ENCODE assay signal across 16 cellular contexts in genomic region chr1:229456016-229456415, GRCh38. TPM values are rescaled to one million over a fixed set of nuclear protein-coding genes. Genes with fewer than 3 reads are reported as not detected.
DNase-seq lines count a peak whose midpoint lies in the region; ATAC-seq and TF ChIP-seq lines count a peak whose summit lies in the region.
"Had no signal": no experiment of that assay in that cellular context is flagged by ENCODE, and none has a peak within 500 bp of the region (broad histone marks: within the 10 kb centered on the region; RNA-seq: fewer than 3 reads in every experiment).

No MANE protein-coding gene starts in this region.

- TF ChIP-seq CTCF in natural killer cell (IDR thresholded peaks at IDR 0.05) (no peak), foreskin keratinocyte (conservative IDR thresholded peaks at IDR 0.05) (no peak)

- no peak overlapping the region for H3K4me3 Mint-ChIP-seq in T-helper 17 cell
- H3K4me3 Mint-ChIP-seq in natural killer cell, result no peak overlapping the region
- H3K4me3 Mint-ChIP-seq: CD14-positive monocyte had no signal

- no peaks in the 10 kb centered on the region for H3K9me3 Mint-ChIP-seq in natural killer cell
- H3K9me3 Mint-ChIP-seq: CD14-positive monocyte had no signal

- peak overlapping the region; percentile 43 for H3K27ac Mint-ChIP-seq in T-helper 17 cell
- H3K27ac Mint-ChIP-seq in natural killer cell, result peak overlapping the region in 1 of 2 donors; percentile 44
- H3K27ac Mint-ChIP-seq: CD14-positive monocyte had no signal

- H3K4me1 Mint-ChIP-seq in T-helper 17 cell, result peaks cover 6% of the 10 kb centered on the region
- peaks cover 5 to 10% of the 10 kb centered on the region in 2 donors for H3K4me1 Mint-ChIP-seq in natural killer cell
- H3K4me1 Mint-ChIP-seq: CD14-positive monocyte had no signal

- H3K27ac ChIP-seq in foreskin keratinocyte, result no peak overlapping the region
- H3K27ac ChIP-seq: SJCRH30 had no signal

- H3K27me3 ChIP-seq in foreskin keratinocyte, result no peaks in the 10 kb centered on the region
- H3K27me3 ChIP-seq: MG63, SJCRH30 had no signal

- no peaks in the 10 kb centered on the region for H3K27me3 Mint-ChIP-seq in T-helper 17 cell
- H3K27me3 Mint-ChIP-seq in natural killer cell (ENCODE audit: low read depth in 2 of 2), result no peaks in the 10 kb centered on the region

- intact Hi-C loops in natural killer cell (cut with micrococcal nuclease), result no loop called here

- ATAC-seq in T-helper 17 cell (no peak), natural killer cell (no peak), foreskin keratinocyte (no peak)
- ATAC-seq: HepG2 had no signal

- DNase-seq in ELR (ENCODE audit: low read depth) (peak; percentile 38), HT1080 (ENCODE audit: low read depth) (peak; percentile 36), T-helper 17 cell (no peak), iris pigment epithelial cell (ENCODE audit: low read depth) (peak; percentile 17), natural killer cell (no peak), NCI-H2196 (lab: John Stamatoyannopoulos, UW; ENCODE audit: unreplicated experiment) (no peak), NK-92 (lab: John Stamatoyannopoulos, UW; ENCODE audit: unreplicated experiment) (no peak), foreskin keratinocyte (no peak)
- DNase-seq: COR-L47, KG1, MG63, NCI-H1105, NCI-H187 had no signal

- no peaks in the 10 kb centered on the region for H3K9me3 ChIP-seq in T-helper 17 cell (ENCODE audit: control insufficient read depth, low read length, poor library complexity, severe bottlenecking)
- H3K9me3 ChIP-seq: MG63, SJCRH30 had no signal

- H3K4me1 ChIP-seq in foreskin keratinocyte, result no peaks in the 10 kb centered on the region

- H3K36me3 Mint-ChIP-seq in T-helper 17 cell (ENCODE audit: low read depth), result peaks cover 8% of the 10 kb centered on the region
- peaks cover 22% of the 10 kb centered on the region for H3K36me3 Mint-ChIP-seq in natural killer cell

RNA-seq across cellular contexts. Expression of gene ACTA1, which starts 22.1 kb away (rescaled TPM):
- not detected in 2 replicates for total RNA-seq in HT1080 (2014; rRNA removed; shearing (Covaris generic))
- 0.26 TPM in 1 of 2 replicates, not detected in the other for polyA plus RNA-seq in HT1080 (2015; cell fraction: cytosol; rRNA removed)
- polyA plus RNA-seq in HT1080 (2015; cell fraction: nucleus; rRNA removed), result 0.08 TPM in 1 of 2 replicates, not detected in the other
- not detected for total RNA-seq in T-helper 17 cell
- under 1 TPM in 2 of 3 donors, not detected in 1; 0.25 to 0.40 TPM for total RNA-seq in natural killer cell
- not detected in 2 replicates for total RNA-seq in foreskin keratinocyte
- not detected in 2 replicates for polyA plus RNA-seq in foreskin keratinocyte
- polyA plus RNA-seq: CD14-positive monocyte had no signal

RNA-seq across cellular contexts. Expression of gene NUP133, which starts 52.1 kb away (rescaled TPM):
- 25.5 and 38.7 TPM in 2 replicates for total RNA-seq in HT1080 (2014; rRNA removed; shearing (Covaris generic))
- 17.3 and 20.6 TPM in 2 replicates for polyA plus RNA-seq in HT1080 (2015; cell fraction: cytosol; rRNA removed)
- polyA plus RNA-seq in HT1080 (2015; cell fraction: nucleus; rRNA removed), result 49.2 and 60.4 TPM in 2 replicates
- total RNA-seq in T-helper 17 cell (10 to 100 TPM; 26.0 to 35.9 TPM), natural killer cell (10 to 100 TPM; 34.5 to 40.1 (median 38.4) TPM), foreskin keratinocyte (31.6 and 32.5 TPM in 2 replicates)
- 17.9 and 20.2 TPM in 2 replicates for polyA plus RNA-seq in foreskin keratinocyte

Comparison
In these comparisons a context has a peak if more than half of its experiments do, and no peak if none do; other contexts are left out.
1. DNase-seq: peak in ELR (single experiment), HT1080 (single experiment) and iris pigment epithelial cell (single experiment); none in T-helper 17 cell (0 of 3), natural killer cell (single experiment), NCI-H2196 (single experiment), NK-92 (single experiment) and foreskin keratinocyte (0 of 2).